Comparison of ENCODE assay signal across 1 cellular context in the genomic region with DNA sequence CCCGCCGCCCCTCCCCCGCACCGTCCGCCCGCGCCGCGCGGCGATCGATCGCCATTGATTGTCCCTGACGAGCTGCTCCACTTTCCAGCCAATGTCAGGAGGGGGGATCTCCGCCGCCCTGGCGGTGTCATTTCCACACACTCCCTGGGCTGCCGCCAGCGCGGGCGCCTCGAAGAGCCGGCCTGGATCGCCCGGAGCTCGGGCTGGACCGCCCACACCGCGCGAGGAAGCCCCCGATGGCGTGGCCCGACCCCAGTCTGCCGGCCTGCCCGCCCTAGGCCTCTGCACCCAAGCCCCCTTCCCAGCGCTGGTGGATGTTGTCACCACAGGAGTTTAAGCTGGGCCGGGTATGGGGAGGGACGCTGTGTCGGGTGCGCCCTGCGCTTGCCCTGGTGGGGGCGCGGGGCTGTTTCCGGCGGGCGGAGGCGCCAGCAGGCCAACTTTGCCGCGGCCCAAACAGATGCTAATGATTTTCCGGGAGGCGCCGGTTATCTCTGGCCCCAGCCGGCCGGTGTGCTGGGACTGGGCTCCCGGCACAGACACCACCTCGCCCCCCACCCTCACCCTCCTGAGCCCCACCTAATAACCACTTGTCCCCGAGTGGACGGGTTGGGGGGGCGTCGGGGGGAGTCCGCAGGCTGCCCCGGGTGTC.
TF ChIP-seq lines count a peak whose summit lies in the region.

No MANE protein-coding gene starts in this region.

TF ChIP-seq in HepG2, 621 proteins besides CTCF, POLR2A, EP300 and RAD21 (continued from another document and continues in another):
- TF ChIP-seq, protein P1, sequence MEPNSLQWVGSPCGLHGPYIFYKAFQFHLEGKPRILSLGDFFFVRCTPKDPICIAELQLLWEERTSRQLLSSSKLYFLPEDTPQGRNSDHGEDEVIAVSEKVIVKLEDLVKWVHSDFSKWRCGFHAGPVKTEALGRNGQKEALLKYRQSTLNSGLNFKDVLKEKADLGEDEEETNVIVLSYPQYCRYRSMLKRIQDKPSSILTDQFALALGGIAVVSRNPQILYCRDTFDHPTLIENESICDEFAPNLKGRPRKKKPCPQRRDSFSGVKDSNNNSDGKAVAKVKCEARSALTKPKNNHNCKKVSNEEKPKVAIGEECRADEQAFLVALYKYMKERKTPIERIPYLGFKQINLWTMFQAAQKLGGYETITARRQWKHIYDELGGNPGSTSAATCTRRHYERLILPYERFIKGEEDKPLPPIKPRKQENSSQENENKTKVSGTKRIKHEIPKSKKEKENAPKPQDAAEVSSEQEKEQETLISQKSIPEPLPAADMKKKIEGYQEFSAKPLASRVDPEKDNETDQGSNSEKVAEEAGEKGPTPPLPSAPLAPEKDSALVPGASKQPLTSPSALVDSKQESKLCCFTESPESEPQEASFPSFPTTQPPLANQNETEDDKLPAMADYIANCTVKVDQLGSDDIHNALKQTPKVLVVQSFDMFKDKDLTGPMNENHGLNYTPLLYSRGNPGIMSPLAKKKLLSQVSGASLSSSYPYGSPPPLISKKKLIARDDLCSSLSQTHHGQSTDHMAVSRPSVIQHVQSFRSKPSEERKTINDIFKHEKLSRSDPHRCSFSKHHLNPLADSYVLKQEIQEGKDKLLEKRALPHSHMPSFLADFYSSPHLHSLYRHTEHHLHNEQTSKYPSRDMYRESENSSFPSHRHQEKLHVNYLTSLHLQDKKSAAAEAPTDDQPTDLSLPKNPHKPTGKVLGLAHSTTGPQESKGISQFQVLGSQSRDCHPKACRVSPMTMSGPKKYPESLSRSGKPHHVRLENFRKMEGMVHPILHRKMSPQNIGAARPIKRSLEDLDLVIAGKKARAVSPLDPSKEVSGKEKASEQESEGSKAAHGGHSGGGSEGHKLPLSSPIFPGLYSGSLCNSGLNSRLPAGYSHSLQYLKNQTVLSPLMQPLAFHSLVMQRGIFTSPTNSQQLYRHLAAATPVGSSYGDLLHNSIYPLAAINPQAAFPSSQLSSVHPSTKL (CRISPR knock-in tag; IDR thresholded peaks at IDR 0.05), result peak; percentile 54
- TF ChIP-seq ZFAT (CRISPR knock-in tag; conservative IDR thresholded peaks at IDR 0.05), result no peak
- peak; percentile 69; the same call in 1 of the 2 replicates for TF ChIP-seq ZNF724P (CRISPR knock-in tag; IDR thresholded peaks at IDR 0.05; ENCODE audit: borderline replicate concordance)
- TF ChIP-seq STAG1 (CRISPR knock-in tag; IDR thresholded peaks at IDR 0.05), result peak; percentile 42
- no peak; the same call in 1 of the 2 replicates for TF ChIP-seq SIX1 (CRISPR knock-in tag; IDR thresholded peaks at IDR 0.05; ENCODE audit: borderline replicate concordance)
- 0 out of 2 replicates have a peak, but pooled peaks have one; percentile 77 for TF ChIP-seq ZNF546 (CRISPR knock-in tag; conservative IDR thresholded peaks at IDR 0.05)
- TF ChIP-seq ZNF766 (CRISPR knock-in tag; IDR thresholded peaks at IDR 0.05; ENCODE audit: borderline replicate concordance), result no peak
- peak; percentile 58; the same call in 1 of the 2 replicates for TF ChIP-seq CBX5 (CRISPR knock-in tag; IDR thresholded peaks at IDR 0.05; ENCODE audit: borderline replicate concordance)
- TF ChIP-seq SP1 (IDR thresholded peaks at IDR 0.05), result no peak
- TF ChIP-seq SP1 (CRISPR knock-in tag; IDR thresholded peaks at IDR 0.05), result peak; percentile 49; the same call in 1 of the 2 replicates
- 0 out of 2 replicates have a peak, but pooled peaks have one; percentile 26 for TF ChIP-seq ZNF563 (CRISPR knock-in tag; IDR thresholded peaks at IDR 0.05)
- no peak for TF ChIP-seq ZNF367 (CRISPR knock-in tag; IDR thresholded peaks at IDR 0.05; ENCODE audit: borderline replicate concordance)
- TF ChIP-seq MAF1 (CRISPR knock-in tag; IDR thresholded peaks at IDR 0.05; ENCODE audit: borderline replicate concordance), result no peak
- no peak; the same call in 1 of the 2 replicates for TF ChIP-seq ZNF772 (CRISPR knock-in tag; IDR thresholded peaks at IDR 0.05)
- TF ChIP-seq ZFP1 (CRISPR knock-in tag; IDR thresholded peaks at IDR 0.05), result 0 out of 2 replicates have a peak, but pooled peaks have one; percentile 34
- 0 out of 2 replicates have a peak, but pooled peaks have one; percentile 49 for TF ChIP-seq CCDC6 (CRISPR knock-in tag; IDR thresholded peaks at IDR 0.05)
- peak; percentile 90; the same call in 1 of the 2 replicates for TF ChIP-seq IRX3 (CRISPR knock-in tag; IDR thresholded peaks at IDR 0.05; ENCODE audit: borderline replicate concordance, low read depth)
- peak; percentile 44; the same call in 1 of the 2 replicates for TF ChIP-seq ZNF441 (CRISPR knock-in tag; IDR thresholded peaks at IDR 0.05; ENCODE audit: borderline replicate concordance)
- TF ChIP-seq GATA4 (IDR thresholded peaks at IDR 0.05; ENCODE audit: borderline replicate concordance, low read depth), result no peak
- no peak for TF ChIP-seq ZNF552 (CRISPR knock-in tag; IDR thresholded peaks at IDR 0.05; ENCODE audit: borderline replicate concordance)
- TF ChIP-seq ZNF614 (CRISPR knock-in tag; IDR thresholded peaks at IDR 0.05; ENCODE audit: borderline replicate concordance), result peak; percentile 47; the same call in 1 of the 2 replicates
- TF ChIP-seq SRSF1 (optimal IDR thresholded peaks at IDR 0.05; ENCODE audit: low read depth, low read length), result peak; percentile 76
- TF ChIP-seq ZNF543 (CRISPR knock-in tag; IDR thresholded peaks at IDR 0.05), result peak; percentile 86
- no peak for TF ChIP-seq ZNF713 (CRISPR knock-in tag; IDR thresholded peaks at IDR 0.05)
- no peak for TF ChIP-seq ZFYVE20 (CRISPR knock-in tag; IDR thresholded peaks at IDR 0.05; ENCODE audit: borderline replicate concordance, low read depth)
- no peak for TF ChIP-seq SOX6 (IDR thresholded peaks at IDR 0.05)
- peak; percentile 79 for TF ChIP-seq SOX6 (CRISPR knock-in tag; IDR thresholded peaks at IDR 0.05)
- peak; percentile 86; the same call in 1 of the 2 replicates for TF ChIP-seq ZC3H13 (CRISPR knock-in tag; IDR thresholded peaks at IDR 0.05)
- TF ChIP-seq, protein P2, sequence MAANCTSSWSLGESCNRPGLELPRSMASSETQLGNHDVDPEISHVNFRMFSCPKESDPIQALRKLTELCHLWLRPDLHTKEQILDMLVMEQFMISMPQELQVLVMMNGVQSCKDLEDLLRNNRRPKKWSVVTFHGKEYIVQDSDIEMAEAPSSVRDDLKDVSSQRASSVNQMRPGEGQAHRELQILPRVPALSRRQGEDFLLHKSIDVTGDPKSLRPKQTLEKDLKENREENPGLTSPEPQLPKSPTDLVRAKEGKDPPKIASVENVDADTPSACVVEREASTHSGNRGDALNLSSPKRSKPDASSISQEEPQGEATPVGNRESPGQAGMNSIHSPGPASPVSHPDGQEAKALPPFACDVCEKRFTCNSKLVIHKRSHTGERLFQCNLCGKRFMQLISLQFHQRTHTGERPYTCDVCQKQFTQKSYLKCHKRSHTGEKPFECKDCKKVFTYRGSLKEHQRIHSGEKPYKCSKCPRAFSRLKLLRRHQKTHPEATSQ (CRISPR knock-in tag; IDR thresholded peaks at IDR 0.05; ENCODE audit: borderline replicate concordance), result 0 out of 2 replicates have a peak, but pooled peaks have one; percentile 78
- TF ChIP-seq, protein P3, sequence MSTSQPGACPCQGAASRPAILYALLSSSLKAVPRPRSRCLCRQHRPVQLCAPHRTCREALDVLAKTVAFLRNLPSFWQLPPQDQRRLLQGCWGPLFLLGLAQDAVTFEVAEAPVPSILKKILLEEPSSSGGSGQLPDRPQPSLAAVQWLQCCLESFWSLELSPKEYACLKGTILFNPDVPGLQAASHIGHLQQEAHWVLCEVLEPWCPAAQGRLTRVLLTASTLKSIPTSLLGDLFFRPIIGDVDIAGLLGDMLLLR (CRISPR knock-in tag; IDR thresholded peaks at IDR 0.05), result no peak
- TF ChIP-seq MBD4 (IDR thresholded peaks at IDR 0.05; ENCODE audit: borderline replicate concordance, low read length), result no peak
- TF ChIP-seq, protein P4, sequence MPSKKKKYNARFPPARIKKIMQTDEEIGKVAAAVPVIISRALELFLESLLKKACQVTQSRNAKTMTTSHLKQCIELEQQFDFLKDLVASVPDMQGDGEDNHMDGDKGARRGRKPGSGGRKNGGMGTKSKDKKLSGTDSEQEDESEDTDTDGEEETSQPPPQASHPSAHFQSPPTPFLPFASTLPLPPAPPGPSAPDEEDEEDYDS (CRISPR knock-in tag; IDR thresholded peaks at IDR 0.05), result peak; percentile 17; the same call in 1 of the 2 replicates
- 0 out of 2 replicates have a peak, but pooled peaks have one; percentile 50 for TF ChIP-seq IRF2 (CRISPR knock-in tag; IDR thresholded peaks at IDR 0.05)
- TF ChIP-seq ZNF292 (CRISPR knock-in tag; IDR thresholded peaks at IDR 0.05; ENCODE audit: borderline replicate concordance, low read depth), result peak; percentile 73
- no peak for TF ChIP-seq ZNF207 (IDR thresholded peaks at IDR 0.05; ENCODE audit: borderline replicate concordance)
- TF ChIP-seq POLR2G (IDR thresholded peaks at IDR 0.05; ENCODE audit: low read depth, low read length), result 0 out of 2 replicates have a peak, but pooled peaks have one; percentile 31
- no peak for TF ChIP-seq SYNCRIP (IDR thresholded peaks at IDR 0.05; ENCODE audit: insufficient read depth, low read depth, low read length)
- TF ChIP-seq, protein P5, sequence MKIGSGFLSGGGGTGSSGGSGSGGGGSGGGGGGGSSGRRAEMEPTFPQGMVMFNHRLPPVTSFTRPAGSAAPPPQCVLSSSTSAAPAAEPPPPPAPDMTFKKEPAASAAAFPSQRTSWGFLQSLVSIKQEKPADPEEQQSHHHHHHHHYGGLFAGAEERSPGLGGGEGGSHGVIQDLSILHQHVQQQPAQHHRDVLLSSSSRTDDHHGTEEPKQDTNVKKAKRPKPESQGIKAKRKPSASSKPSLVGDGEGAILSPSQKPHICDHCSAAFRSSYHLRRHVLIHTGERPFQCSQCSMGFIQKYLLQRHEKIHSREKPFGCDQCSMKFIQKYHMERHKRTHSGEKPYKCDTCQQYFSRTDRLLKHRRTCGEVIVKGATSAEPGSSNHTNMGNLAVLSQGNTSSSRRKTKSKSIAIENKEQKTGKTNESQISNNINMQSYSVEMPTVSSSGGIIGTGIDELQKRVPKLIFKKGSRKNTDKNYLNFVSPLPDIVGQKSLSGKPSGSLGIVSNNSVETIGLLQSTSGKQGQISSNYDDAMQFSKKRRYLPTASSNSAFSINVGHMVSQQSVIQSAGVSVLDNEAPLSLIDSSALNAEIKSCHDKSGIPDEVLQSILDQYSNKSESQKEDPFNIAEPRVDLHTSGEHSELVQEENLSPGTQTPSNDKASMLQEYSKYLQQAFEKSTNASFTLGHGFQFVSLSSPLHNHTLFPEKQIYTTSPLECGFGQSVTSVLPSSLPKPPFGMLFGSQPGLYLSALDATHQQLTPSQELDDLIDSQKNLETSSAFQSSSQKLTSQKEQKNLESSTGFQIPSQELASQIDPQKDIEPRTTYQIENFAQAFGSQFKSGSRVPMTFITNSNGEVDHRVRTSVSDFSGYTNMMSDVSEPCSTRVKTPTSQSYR (CRISPR knock-in tag; IDR thresholded peaks at IDR 0.05; ENCODE audit: borderline replicate concordance), result peak; percentile 91
- no peak for TF ChIP-seq ZNF12 (CRISPR knock-in tag; IDR thresholded peaks at IDR 0.05)
- peak; percentile 65; the same call in 1 of the 2 replicates for TF ChIP-seq GFI1 (CRISPR knock-in tag; IDR thresholded peaks at IDR 0.05; ENCODE audit: borderline replicate concordance)
- TF ChIP-seq, protein P6, sequence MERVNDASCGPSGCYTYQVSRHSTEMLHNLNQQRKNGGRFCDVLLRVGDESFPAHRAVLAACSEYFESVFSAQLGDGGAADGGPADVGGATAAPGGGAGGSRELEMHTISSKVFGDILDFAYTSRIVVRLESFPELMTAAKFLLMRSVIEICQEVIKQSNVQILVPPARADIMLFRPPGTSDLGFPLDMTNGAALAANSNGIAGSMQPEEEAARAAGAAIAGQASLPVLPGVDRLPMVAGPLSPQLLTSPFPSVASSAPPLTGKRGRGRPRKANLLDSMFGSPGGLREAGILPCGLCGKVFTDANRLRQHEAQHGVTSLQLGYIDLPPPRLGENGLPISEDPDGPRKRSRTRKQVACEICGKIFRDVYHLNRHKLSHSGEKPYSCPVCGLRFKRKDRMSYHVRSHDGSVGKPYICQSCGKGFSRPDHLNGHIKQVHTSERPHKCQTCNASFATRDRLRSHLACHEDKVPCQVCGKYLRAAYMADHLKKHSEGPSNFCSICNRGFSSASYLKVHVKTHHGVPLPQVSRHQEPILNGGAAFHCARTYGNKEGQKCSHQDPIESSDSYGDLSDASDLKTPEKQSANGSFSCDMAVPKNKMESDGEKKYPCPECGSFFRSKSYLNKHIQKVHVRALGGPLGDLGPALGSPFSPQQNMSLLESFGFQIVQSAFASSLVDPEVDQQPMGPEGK (CRISPR knock-in tag; IDR thresholded peaks at IDR 0.05), result peak; percentile 89
- peak; percentile 81; the same call in 1 of the 2 replicates for TF ChIP-seq ESRRA (CRISPR knock-in tag; IDR thresholded peaks at IDR 0.05; ENCODE audit: low read depth)
- TF ChIP-seq, protein P7, sequence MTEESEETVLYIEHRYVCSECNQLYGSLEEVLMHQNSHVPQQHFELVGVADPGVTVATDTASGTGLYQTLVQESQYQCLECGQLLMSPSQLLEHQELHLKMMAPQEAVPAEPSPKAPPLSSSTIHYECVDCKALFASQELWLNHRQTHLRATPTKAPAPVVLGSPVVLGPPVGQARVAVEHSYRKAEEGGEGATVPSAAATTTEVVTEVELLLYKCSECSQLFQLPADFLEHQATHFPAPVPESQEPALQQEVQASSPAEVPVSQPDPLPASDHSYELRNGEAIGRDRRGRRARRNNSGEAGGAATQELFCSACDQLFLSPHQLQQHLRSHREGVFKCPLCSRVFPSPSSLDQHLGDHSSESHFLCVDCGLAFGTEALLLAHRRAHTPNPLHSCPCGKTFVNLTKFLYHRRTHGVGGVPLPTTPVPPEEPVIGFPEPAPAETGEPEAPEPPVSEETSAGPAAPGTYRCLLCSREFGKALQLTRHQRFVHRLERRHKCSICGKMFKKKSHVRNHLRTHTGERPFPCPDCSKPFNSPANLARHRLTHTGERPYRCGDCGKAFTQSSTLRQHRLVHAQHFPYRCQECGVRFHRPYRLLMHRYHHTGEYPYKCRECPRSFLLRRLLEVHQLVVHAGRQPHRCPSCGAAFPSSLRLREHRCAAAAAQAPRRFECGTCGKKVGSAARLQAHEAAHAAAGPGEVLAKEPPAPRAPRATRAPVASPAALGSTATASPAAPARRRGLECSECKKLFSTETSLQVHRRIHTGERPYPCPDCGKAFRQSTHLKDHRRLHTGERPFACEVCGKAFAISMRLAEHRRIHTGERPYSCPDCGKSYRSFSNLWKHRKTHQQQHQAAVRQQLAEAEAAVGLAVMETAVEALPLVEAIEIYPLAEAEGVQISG (CRISPR knock-in tag; IDR thresholded peaks at IDR 0.05), result peak; percentile 80
- TF ChIP-seq SIX4 (CRISPR knock-in tag; IDR thresholded peaks at IDR 0.05), result peak; percentile 50; the same call in 1 of the 2 replicates
- no peak; the same call in 1 of the 2 replicates for TF ChIP-seq SAFB2 (CRISPR knock-in tag; IDR thresholded peaks at IDR 0.05; ENCODE audit: borderline replicate concordance, low read depth)
- TF ChIP-seq NFKBIZ (CRISPR knock-in tag; IDR thresholded peaks at IDR 0.05), result 0 out of 2 replicates have a peak, but pooled peaks have one; percentile 60
- no peak for TF ChIP-seq ZFP36L2 (CRISPR knock-in tag; IDR thresholded peaks at IDR 0.05)
- TF ChIP-seq PRPF4 (IDR thresholded peaks at IDR 0.05; ENCODE audit: low read depth, low read length, poor library complexity, severe bottlenecking), result no peak
- no peak for TF ChIP-seq NBN (conservative IDR thresholded peaks at IDR 0.05)
